22 cellular contexts compared by ENCODE assay signal in genomic region chr4:105422207-105422920, GRCh38. TPM values are rescaled to one million over a fixed set of nuclear protein-coding genes. Genes with fewer than 3 reads are reported as not detected.
DNase-seq lines count a peak whose midpoint lies in the region; ATAC-seq, FAIRE-seq and TF ChIP-seq lines count a peak whose summit lies in the region.
"Had no signal": no experiment of that assay in that cellular context is flagged by ENCODE, and none has a peak within 500 bp of the region (broad histone marks: within the 10 kb centered on the region; RNA-seq: fewer than 3 reads in every experiment).

No MANE protein-coding gene starts in this region.

- H3K27ac Mint-ChIP-seq in activated T-cell treated with anti-CD3 and anti-CD28 coated beads, Interleukin-2, amount 50 U/mL, for 24 hours: peak overlapping the region; percentile 40
- no peak overlapping the region for H3K27ac Mint-ChIP-seq in natural killer cell treated with Interleukin-12 subunit alpha and Interleukin-12 subunit beta and Interleukin-15 and Interleukin-18, amount 100 ng/mL, for 72 hours
- H3K27ac Mint-ChIP-seq in natural killer cell: no peak overlapping the region
- H3K27ac Mint-ChIP-seq in activated T-helper 2 cell treated with anti-CD3 and anti-CD28 coated beads, Interferon-gamma antibody, Interleukin-2, Interleukin-4, amounts not matched to agents 10 μg/mL and 5 μg/mL and 100 μg/mL, durations not matched to agents 14 hours and 24 hours and 36 hours: peak overlapping the region; percentile 32
- H3K27ac Mint-ChIP-seq: CD4-positive, CD25-positive, alpha-beta regulatory T cell had no signal

- peaks cover 21% of the 10 kb centered on the region for H3K4me1 Mint-ChIP-seq in activated T-cell treated with anti-CD3 and anti-CD28 coated beads, Interleukin-2, amount 50 U/mL, for 24 hours (ENCODE audit: low read depth)
- peaks cover 5 to 20% of the 10 kb centered on the region in 2 donors for H3K4me1 Mint-ChIP-seq in natural killer cell treated with Interleukin-12 subunit alpha and Interleukin-12 subunit beta and Interleukin-15 and Interleukin-18, amount 100 ng/mL, for 72 hours (ENCODE audit: low read depth in 2 of 2)
- H3K4me1 Mint-ChIP-seq in natural killer cell: peaks cover 30 to 37% of the 10 kb centered on the region in 2 donors
- peaks cover 6% of the 10 kb centered on the region for H3K4me1 Mint-ChIP-seq in activated T-helper 2 cell treated with anti-CD3 and anti-CD28 coated beads, Interferon-gamma antibody, Interleukin-2, Interleukin-4, amounts not matched to agents 10 μg/mL and 5 μg/mL and 100 μg/mL, durations not matched to agents 14 hours and 24 hours and 36 hours (ENCODE audit: low read depth)

- peak; percentile 20 for FAIRE-seq in pancreas (lab: Jason Lieb, UNC)
- FAIRE-seq: GM12878, GM19239 had no signal

- H3K4me1 ChIP-seq in pancreas: no peaks in the 10 kb centered on the region
- H3K4me1 ChIP-seq: BE2C, HAP-1 had no signal

- H3K4me3 ChIP-seq in pancreas: no peak overlapping the region
- H3K4me3 ChIP-seq: GM12878, GM23248, HAP-1 had no signal

- WGBS in pancreas, 2 donors: 63 to 77% methylated on average over 3 of the region's 3 CpGs

- H3K27me3 ChIP-seq in pancreas: no peaks in the 10 kb centered on the region
- H3K27me3 ChIP-seq: BE2C had no signal

- peaks cover 8% of the 10 kb centered on the region for H3K9me3 Mint-ChIP-seq in activated T-cell treated with anti-CD3 and anti-CD28 coated beads, Interleukin-2, amount 50 U/mL, for 24 hours
- peaks cover 4% of the 10 kb centered on the region for H3K9me3 Mint-ChIP-seq in natural killer cell treated with Interleukin-12 subunit alpha and Interleukin-12 subunit beta and Interleukin-15 and Interleukin-18, amount 100 ng/mL, for 72 hours
- peaks cover 2 to 8% of the 10 kb centered on the region in 2 donors for H3K9me3 Mint-ChIP-seq in natural killer cell
- H3K9me3 Mint-ChIP-seq in activated T-helper 2 cell treated with anti-CD3 and anti-CD28 coated beads, Interferon-gamma antibody, Interleukin-2, Interleukin-4, amounts not matched to agents 10 μg/mL and 5 μg/mL and 100 μg/mL, durations not matched to agents 14 hours and 24 hours and 36 hours: peaks cover 13% of the 10 kb centered on the region

- H3K27ac ChIP-seq in pancreas: no peak overlapping the region
- H3K27ac ChIP-seq: GM23248 had no signal

- peaks cover 0 to 4% (median 0%) of the 10 kb centered on the region in 3 donors for H3K36me3 ChIP-seq in pancreas

- no peaks in the 10 kb centered on the region for H3K9me3 ChIP-seq in pancreas
- H3K9me3 ChIP-seq: BE2C, HAP-1 had no signal

- no peak for DNase-seq in activated T-cell treated with anti-CD3 and anti-CD28 coated beads, Interleukin-2, amount 50 U/mL, for 24 hours
- no peak for DNase-seq in activated T-cell treated with anti-CD3 and anti-CD28 coated beads, Interleukin-2, amount 50 U/mL, for 1 hour
- no peak for DNase-seq in natural killer cell treated with Interleukin-12 subunit alpha and Interleukin-12 subunit beta and Interleukin-15 and Interleukin-18, amount 100 ng/mL, for 72 hours (ENCODE audit: low spot score)
- DNase-seq in natural killer cell: no peak
- no peak for DNase-seq in activated T-helper 2 cell treated with anti-CD3 and anti-CD28 coated beads, Interferon-gamma antibody, Interleukin-2, Interleukin-4, amounts not matched to agents 10 μg/mL and 5 μg/mL and 100 μg/mL, durations not matched to agents 14 hours and 24 hours and 36 hours (ENCODE audit: low spot score)
- DNase-seq in pancreas: no peak
- DNase-seq in activated gamma-delta T cell treated with Interleukin-2 at 50 U/mL for 16 hours: no peak
- DNase-seq: ACHN; BE2C; C1 segment of cervical spinal cord; CD4-positive, CD25-positive, alpha-beta regulatory T cell; CD8-positive, alpha-beta memory T cell; COR-L47; DMS 273 treated with DMSO at 0.1 percent for 48 hours; DMS53; DND-41; EL; GM23248 had no signal

- ATAC-seq in natural killer cell treated with Interleukin-12 subunit alpha and Interleukin-12 subunit beta and Interleukin-15 and Interleukin-18, amount 100 ng/mL, for 72 hours: peak; percentile 49 to 61
- ATAC-seq in natural killer cell (no peak), pancreas (no peak), GM18519 (IDR thresholded peaks at IDR 0.05; ENCODE audit: low FRiP score, unreplicated experiment) (no peak)
- ATAC-seq: GM12878 had no signal

- peaks cover 85% of the 10 kb centered on the region for H3K36me3 Mint-ChIP-seq in activated T-cell treated with anti-CD3 and anti-CD28 coated beads, Interleukin-2, amount 50 U/mL, for 24 hours (ENCODE audit: low read depth)
- H3K36me3 Mint-ChIP-seq in natural killer cell treated with Interleukin-12 subunit alpha and Interleukin-12 subunit beta and Interleukin-15 and Interleukin-18, amount 100 ng/mL, for 72 hours: peaks cover 41% of the 10 kb centered on the region
- H3K36me3 Mint-ChIP-seq in natural killer cell: peaks cover 38% of the 10 kb centered on the region
- H3K36me3 Mint-ChIP-seq in activated T-helper 2 cell treated with anti-CD3 and anti-CD28 coated beads, Interferon-gamma antibody, Interleukin-2, Interleukin-4, amounts not matched to agents 10 μg/mL and 5 μg/mL and 100 μg/mL, durations not matched to agents 14 hours and 24 hours and 36 hours (ENCODE audit: low read depth): peaks cover 69% of the 10 kb centered on the region

- H3K4me3 Mint-ChIP-seq in activated T-cell treated with anti-CD3 and anti-CD28 coated beads, Interleukin-2, amount 50 U/mL, for 24 hours: no peak overlapping the region
- H3K4me3 Mint-ChIP-seq in natural killer cell treated with Interleukin-12 subunit alpha and Interleukin-12 subunit beta and Interleukin-15 and Interleukin-18, amount 100 ng/mL, for 72 hours: no peak overlapping the region
- H3K4me3 Mint-ChIP-seq in natural killer cell: no peak overlapping the region
- H3K4me3 Mint-ChIP-seq in activated T-helper 2 cell treated with anti-CD3 and anti-CD28 coated beads, Interferon-gamma antibody, Interleukin-2, Interleukin-4, amounts not matched to agents 10 μg/mL and 5 μg/mL and 100 μg/mL, durations not matched to agents 14 hours and 24 hours and 36 hours (ENCODE audit: low read depth): no peak overlapping the region
- H3K4me3 Mint-ChIP-seq: CD4-positive, CD25-positive, alpha-beta regulatory T cell; CD8-positive, alpha-beta memory T cell had no signal

- no peaks in the 10 kb centered on the region for H3K27me3 Mint-ChIP-seq in activated T-cell treated with anti-CD3 and anti-CD28 coated beads, Interleukin-2, amount 50 U/mL, for 24 hours
- H3K27me3 Mint-ChIP-seq in natural killer cell treated with Interleukin-12 subunit alpha and Interleukin-12 subunit beta and Interleukin-15 and Interleukin-18, amount 100 ng/mL, for 72 hours: no peaks in the 10 kb centered on the region
- H3K27me3 Mint-ChIP-seq in natural killer cell (ENCODE audit: low read depth in 2 of 2): no peaks in the 10 kb centered on the region
- no peaks in the 10 kb centered on the region for H3K27me3 Mint-ChIP-seq in activated T-helper 2 cell treated with anti-CD3 and anti-CD28 coated beads, Interferon-gamma antibody, Interleukin-2, Interleukin-4, amounts not matched to agents 10 μg/mL and 5 μg/mL and 100 μg/mL, durations not matched to agents 14 hours and 24 hours and 36 hours (ENCODE audit: low read depth)
- H3K27me3 Mint-ChIP-seq: CD4-positive, CD25-positive, alpha-beta regulatory T cell; CD8-positive, alpha-beta memory T cell had no signal

- no peak for TF ChIP-seq CTCF in natural killer cell (IDR thresholded peaks at IDR 0.05)
- TF ChIP-seq CTCF in pancreas (IDR thresholded peaks at IDR 0.05): no peak

- intact Hi-C loops in natural killer cell (cut with micrococcal nuclease): no loop called here
- intact Hi-C loops in activated T-helper 2 cell treated with anti-CD3 and anti-CD28 coated beads, Interferon-gamma antibody, Interleukin-2, Interleukin-4, amounts not matched to agents 10 μg/mL and 5 μg/mL and 100 μg/mL, durations not matched to agents 14 hours and 24 hours and 36 hours (cut with micrococcal nuclease): no loop called here
- intact Hi-C loops in pancreas (cut with DNase I): no loop called here

RNA-seq across cellular contexts. Expression of gene PPA2, which starts 51.5 kb away (rescaled TPM):
- 10 to 100 TPM; 45.0 to 63.1 TPM for total RNA-seq in natural killer cell treated with Interleukin-12 subunit alpha and Interleukin-12 subunit beta and Interleukin-15 and Interleukin-18, amount 100 ng/mL, for 72 hours
- total RNA-seq in natural killer cell: 10 to 100 TPM; 41.6 to 50.6 (median 48.0) TPM
- 75.9 and 77.6 TPM in 2 replicates for total RNA-seq in activated T-helper 2 cell treated with anti-CD3 and anti-CD28 coated beads, Interferon-gamma antibody, Interleukin-2, Interleukin-4, amounts not matched to agents 10 μg/mL and 5 μg/mL and 100 μg/mL, durations not matched to agents 14 hours and 24 hours and 36 hours
- total RNA-seq in pancreas: 10 to 100 TPM; 25.3 to 46.0 (median 39.3) TPM
- 10 to 100 TPM; 29.4 to 56.3 TPM for polyA plus RNA-seq in pancreas

Comparison
In these comparisons a context has a peak if more than half of its experiments do, and no peak if none do; other contexts are left out.
1. ATAC-seq: peak in natural killer cell treated with Interleukin-12 subunit alpha and Interleukin-12 subunit beta and Interleukin-15 and Interleukin-18, amount 100 ng/mL, for 72 hours (2 of 2); none in natural killer cell (0 of 3), pancreas (0 of 4) and GM18519 (single experiment).
2. H3K27ac Mint-ChIP-seq: peak in activated T-cell treated with anti-CD3 and anti-CD28 coated beads, Interleukin-2, amount 50 U/mL, for 24 hours (single experiment) and activated T-helper 2 cell treated with anti-CD3 and anti-CD28 coated beads, Interferon-gamma antibody, Interleukin-2, Interleukin-4, amounts not matched to agents 10 μg/mL and 5 μg/mL and 100 μg/mL, durations not matched to agents 14 hours and 24 hours and 36 hours (single experiment); none in natural killer cell treated with Interleukin-12 subunit alpha and Interleukin-12 subunit beta and Interleukin-15 and Interleukin-18, amount 100 ng/mL, for 72 hours (0 of 2) and natural killer cell (0 of 2).